In the genomic region with DNA sequence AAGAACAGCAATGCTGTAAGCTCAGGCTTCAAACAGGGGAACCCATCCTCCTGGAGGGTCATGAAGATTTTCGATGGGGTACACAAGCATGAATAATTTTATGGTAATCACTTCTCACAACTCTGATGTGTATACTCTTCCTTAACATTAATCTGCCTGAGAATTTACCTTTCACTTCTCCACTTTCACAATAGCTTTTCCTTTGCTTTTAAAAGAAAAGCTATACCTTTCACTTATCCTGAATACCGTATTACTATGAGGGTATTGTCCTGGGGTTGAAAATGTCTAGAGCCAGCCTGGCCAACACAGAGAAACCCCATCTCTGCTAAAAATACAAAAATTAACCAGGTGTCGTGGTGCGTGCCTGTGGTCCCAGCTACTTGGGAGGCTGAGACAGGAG, we compare ENCODE assay signal across 29 cellular contexts.
"Had no signal": no experiment of that assay in that cellular context is flagged by ENCODE, and none has a peak within 500 bp of the region (broad histone marks: within the 10 kb centered on the region; RNA-seq: fewer than 3 reads in every experiment).

No MANE protein-coding gene starts in this region.

- H3K36me3 ChIP-seq: ascending aorta, cardiac muscle cell, WERI-Rb-1 had no signal

- H3K4me1 ChIP-seq: ascending aorta had no signal

- H3K27ac ChIP-seq: ascending aorta, cardiac muscle cell, WERI-Rb-1 had no signal

- H3K4me3 ChIP-seq: ascending aorta, cardiac muscle cell had no signal

- H3K27me3 ChIP-seq: ascending aorta, cardiac muscle cell had no signal

- H3K9me3 ChIP-seq: ascending aorta had no signal

- DNase-seq: activated CD4-positive, alpha-beta memory T cell treated with anti-CD3 and anti-CD28 coated beads, Interleukin-2, amount 10 ng/mL, durations not matched to agents 7 days and 5 days; activated CD4-positive, alpha-beta T cell treated with anti-CD3 and anti-CD28 coated beads for 1 hour; activated CD4-positive, alpha-beta T cell treated with anti-CD3 and anti-CD28 coated beads for 36 hours; activated CD4-positive, alpha-beta T cell treated with anti-CD3 and anti-CD28 coated beads for 48 hours; activated CD4-positive, alpha-beta T cell treated with anti-CD3 and anti-CD28 coated beads, Interleukin-2, amount 10 ng/mL, durations not matched to agents 7 days and 5 days; activated CD4-positive, alpha-beta T cell treated with anti-CD3 and anti-CD28 coated beads, Interleukin-2, amount 50 U/mL, for 48 hours; activated CD4-positive, CD25-positive, alpha-beta regulatory T cell; activated CD8-positive, alpha-beta memory T cell treated with anti-CD3 and anti-CD28 coated beads for 24 hours; activated CD8-positive, alpha-beta memory T cell treated with anti-CD3 and anti-CD28 coated beads, Interleukin-2, amount 10 ng/mL, durations not matched to agents 7 days and 5 days; activated CD8-positive, alpha-beta memory T cell treated with anti-CD3 and anti-CD28 coated beads, Interleukin-2, amount 50 U/mL, for 48 hours; activated CD8-positive, alpha-beta T cell treated with anti-CD3 and anti-CD28 coated beads, Interleukin-2, amount 10 ng/mL, durations not matched to agents 7 days and 5 days; activated effector memory CD4-positive, alpha-beta T cell treated with Interleukin-2 at 50 U/mL for 16 hours; activated gamma-delta T cell; activated naive CD4-positive, alpha-beta T cell treated with anti-CD3 and anti-CD28 coated beads, Interleukin-2, amount 10 ng/mL, durations not matched to agents 7 days and 5 days; activated naive CD4-positive, alpha-beta T cell treated with Interleukin-2 at 50 U/mL for 16 hours; activated naive CD8-positive, alpha-beta T cell treated with anti-CD3 and anti-CD28 coated beads, Interleukin-2, amount 10 ng/mL, durations not matched to agents 7 days and 5 days; activated naive CD8-positive, alpha-beta T cell treated with anti-CD3 and anti-CD28 coated beads, Interleukin-2, amount 50 U/mL, for 24 hours; activated T-cell treated with anti-CD3 and anti-CD28 coated beads, Interleukin-2, amount 50 U/mL, for 24 hours; activated T-cell treated with anti-CD3 and anti-CD28 coated beads, Interleukin-2, amount 50 U/mL, for 48 hours; amygdala; anterior cingulate cortex; caudate nucleus; cerebellar nuclear complex; T-helper 1 cell; T-helper 2 cell; T-helper 9 cell; WERI-Rb-1 had no signal
